In the genomic region with DNA sequence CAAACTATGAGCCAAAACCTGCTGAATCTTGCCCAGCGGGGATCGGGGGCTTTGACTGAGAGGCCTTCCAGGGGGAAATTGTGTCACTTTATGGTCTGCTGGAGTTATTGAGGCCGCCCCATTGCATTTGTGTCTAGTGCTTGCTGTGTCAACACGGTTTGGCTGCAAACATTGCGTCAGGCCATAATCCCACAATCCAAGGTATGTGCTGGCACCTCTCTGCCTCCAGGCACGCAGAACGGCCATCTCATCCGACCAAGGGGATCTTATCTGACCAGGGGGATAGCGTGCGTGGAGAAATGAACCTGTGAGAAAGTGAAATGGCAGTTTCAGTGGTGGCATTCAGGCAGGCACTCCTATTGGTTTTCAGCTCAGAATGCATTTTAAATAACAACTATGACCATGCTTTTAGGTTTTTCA, we compare ENCODE assay signal across 11 cellular contexts. TPM values are rescaled to one million over a fixed set of nuclear protein-coding genes. Genes with fewer than 3 reads are reported as not detected.
DNase-seq lines count a peak whose midpoint lies in the region; ATAC-seq and TF ChIP-seq lines count a peak whose summit lies in the region.
"Had no signal": no experiment of that assay in that cellular context is flagged by ENCODE, and none has a peak within 500 bp of the region (broad histone marks: within the 10 kb centered on the region; RNA-seq: fewer than 3 reads in every experiment).

No MANE protein-coding gene starts in this region.

- no peak overlapping the region for H3K4me2 ChIP-seq in neural progenitor cell

- H3K9ac ChIP-seq in neural progenitor cell = no peak overlapping the region

- H3K4me3 ChIP-seq in GM12865 (ENCODE audit: low read depth, low read length) = peak overlapping the region; percentile 52
- H3K4me3 ChIP-seq in neural progenitor cell = no peak overlapping the region
- H3K4me3 ChIP-seq: adrenal gland had no signal

- peaks cover 23% of the 10 kb centered on the region for H3K36me3 Mint-ChIP-seq in WTC11
- peaks cover 39% of the 10 kb centered on the region for H3K36me3 Mint-ChIP-seq in neural progenitor cell
- H3K36me3 Mint-ChIP-seq: CD4-positive, CD25-positive, alpha-beta regulatory T cell had no signal

- peaks cover 3% of the 10 kb centered on the region for H4K20me1 ChIP-seq in neural progenitor cell (ENCODE audit: low read depth)

- ATAC-seq in GM21390 (IDR thresholded peaks at IDR 0.05; ENCODE audit: unreplicated experiment) = peak; percentile 47
- ATAC-seq in HG03342 (IDR thresholded peaks at IDR 0.05; ENCODE audit: unreplicated experiment) = peak; percentile 35
- ATAC-seq in WTC11 = no peak

- DNase-seq in GM12865 (ENCODE audit: low read depth) (peak; percentile 94), WTC11 (ENCODE audit: low spot score) (no peak), neural progenitor cell (ENCODE audit: low spot score) (no peak), AG20443 (ENCODE audit: low spot score) (no peak), NCI-H1092 treated with DMSO at 0.1 percent for 48 hours (lab: John Stamatoyannopoulos, UW) (no peak), HEK293T (ENCODE audit: extremely low spot score) (no peak)
- DNase-seq: adrenal gland; CD4-positive, CD25-positive, alpha-beta regulatory T cell had no signal

- H3K9me3 Mint-ChIP-seq in WTC11 (no peaks in the 10 kb centered on the region), neural progenitor cell (no peaks in the 10 kb centered on the region)
- H3K9me3 Mint-ChIP-seq: T-helper 1 cell treated with Interleukin-12 subunit alpha and Interleukin-12 subunit beta and Interleukin-4 antibody, amounts not matched to agents 30 μg/mL and 1 μg/mL, for 36 hours had no signal

- POLR2A ChIA-PET in WTC11 (lab: Charles Lee) = no interaction called here
- POLR2A ChIA-PET in HEK293T (lab: Yijun Ruan, JAX) = no interaction called here

- H3K9me3 ChIP-seq in neural progenitor cell (ENCODE audit: low read depth) = no peaks in the 10 kb centered on the region
- H3K9me3 ChIP-seq: adrenal gland had no signal

- H3K4me1 Mint-ChIP-seq in WTC11 (peaks cover 13% of the 10 kb centered on the region), neural progenitor cell (peaks cover 13% of the 10 kb centered on the region)

- no peak overlapping the region for H3K27ac ChIP-seq in neural progenitor cell
- H3K27ac ChIP-seq: adrenal gland had no signal

- no peak for TF ChIP-seq CTCF in GM12865 (IDR thresholded peaks at IDR 0.05; ENCODE audit: insufficient read depth, low read depth, low read length, missing control alignments)
- TF ChIP-seq CTCF in WTC11 (IDR thresholded peaks at IDR 0.05) = no peak
- TF ChIP-seq CTCF in neural progenitor cell (IDR thresholded peaks at IDR 0.05) = no peak

- no peaks in the 10 kb centered on the region for H3F3A ChIP-seq in neural progenitor cell (ENCODE audit: low read depth)

- no peak overlapping the region for H2AFZ ChIP-seq in neural progenitor cell (replicated peaks)

- no peaks in the 10 kb centered on the region for H3K4me1 ChIP-seq in neural progenitor cell

- H3K79me2 ChIP-seq in neural progenitor cell (ENCODE audit: low read depth) = no peaks in the 10 kb centered on the region

- CTCF ChIA-PET in WTC11 (lab: Charles Lee) = interaction anchor here (1.4 kb wide), 1 partner anchor 292 kb away, joined by 4 read pairs; no protein-coding TSS in a partner anchor
- CTCF ChIA-PET in HEK293T (lab: Yijun Ruan, JAX) = no interaction called here

- no peak overlapping the region for H3K4me3 Mint-ChIP-seq in WTC11
- no peak overlapping the region for H3K4me3 Mint-ChIP-seq in neural progenitor cell
- H3K4me3 Mint-ChIP-seq: CD4-positive, CD25-positive, alpha-beta regulatory T cell; T-helper 1 cell treated with Interleukin-12 subunit alpha and Interleukin-12 subunit beta and Interleukin-4 antibody, amounts not matched to agents 30 μg/mL and 1 μg/mL, for 36 hours had no signal

- H3K36me3 ChIP-seq in neural progenitor cell = no peaks in the 10 kb centered on the region
- H3K36me3 ChIP-seq: adrenal gland had no signal

- H3K27ac Mint-ChIP-seq in WTC11 (0 out of 2 replicates have a peak overlapping the region, but pooled peaks have one; percentile 19), neural progenitor cell (no peak overlapping the region)

- H3K27me3 ChIP-seq in neural progenitor cell = no peaks in the 10 kb centered on the region
- H3K27me3 ChIP-seq: adrenal gland had no signal

- no peaks in the 10 kb centered on the region for H3K27me3 Mint-ChIP-seq in WTC11 (ENCODE audit: low read depth)
- no peaks in the 10 kb centered on the region for H3K27me3 Mint-ChIP-seq in neural progenitor cell (ENCODE audit: insufficient read depth, low read depth)

TF ChIP-seq in WTC11, 78 proteins besides CTCF, POLR2A, EP300 and RAD21:
- TF ChIP-seq GABPB1 (CRISPR knock-in tag; IDR thresholded peaks at IDR 0.05) (peak; percentile 98), SMAD3 (CRISPR knock-in tag; IDR thresholded peaks at IDR 0.05; ENCODE audit: borderline replicate concordance) (no peak)

TF ChIP-seq in HEK293T, 16 proteins besides CTCF, POLR2A, EP300 and RAD21:
- no peak for TF ChIP-seq BHLHE40 (IDR thresholded peaks at IDR 0.05; ENCODE audit: borderline replicate concordance)
- TF ChIP-seq CTBP1 (IDR thresholded peaks at IDR 0.05; ENCODE audit: borderline replicate concordance) = no peak
- TF ChIP-seq SP1 (IDR thresholded peaks at IDR 0.05) = no peak
- TF ChIP-seq ARNT (IDR thresholded peaks at IDR 0.05) = no peak
- TF ChIP-seq FOXK2 (IDR thresholded peaks at IDR 0.05) = no peak
- TF ChIP-seq, protein P1, sequence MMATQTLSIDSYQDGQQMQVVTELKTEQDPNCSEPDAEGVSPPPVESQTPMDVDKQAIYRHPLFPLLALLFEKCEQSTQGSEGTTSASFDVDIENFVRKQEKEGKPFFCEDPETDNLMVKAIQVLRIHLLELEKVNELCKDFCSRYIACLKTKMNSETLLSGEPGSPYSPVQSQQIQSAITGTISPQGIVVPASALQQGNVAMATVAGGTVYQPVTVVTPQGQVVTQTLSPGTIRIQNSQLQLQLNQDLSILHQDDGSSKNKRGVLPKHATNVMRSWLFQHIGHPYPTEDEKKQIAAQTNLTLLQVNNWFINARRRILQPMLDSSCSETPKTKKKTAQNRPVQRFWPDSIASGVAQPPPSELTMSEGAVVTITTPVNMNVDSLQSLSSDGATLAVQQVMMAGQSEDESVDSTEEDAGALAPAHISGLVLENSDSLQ (IDR thresholded peaks at IDR 0.05) = no peak
- no peak for TF ChIP-seq FOXA1 (IDR thresholded peaks at IDR 0.05)
- no peak for TF ChIP-seq ZNF384 (IDR thresholded peaks at IDR 0.05)

RNA-seq across cellular contexts. Expression of gene LYPD6B, which starts 18.1 kb away (rescaled TPM):
- 1.6 to 1.9 TPM (median 1.8 TPM) in 3 replicates for total RNA-seq in WTC11 (2021)
- 0.34 TPM in 1 of 2 replicates, not detected in the other for total RNA-seq in neural progenitor cell (ENCODE audit: low replicate concordance)
- total RNA-seq: CD4-positive, CD25-positive, alpha-beta regulatory T cell had no signal
